Comparison of ENCODE assay signal across 21 cellular contexts in the genomic region with DNA sequence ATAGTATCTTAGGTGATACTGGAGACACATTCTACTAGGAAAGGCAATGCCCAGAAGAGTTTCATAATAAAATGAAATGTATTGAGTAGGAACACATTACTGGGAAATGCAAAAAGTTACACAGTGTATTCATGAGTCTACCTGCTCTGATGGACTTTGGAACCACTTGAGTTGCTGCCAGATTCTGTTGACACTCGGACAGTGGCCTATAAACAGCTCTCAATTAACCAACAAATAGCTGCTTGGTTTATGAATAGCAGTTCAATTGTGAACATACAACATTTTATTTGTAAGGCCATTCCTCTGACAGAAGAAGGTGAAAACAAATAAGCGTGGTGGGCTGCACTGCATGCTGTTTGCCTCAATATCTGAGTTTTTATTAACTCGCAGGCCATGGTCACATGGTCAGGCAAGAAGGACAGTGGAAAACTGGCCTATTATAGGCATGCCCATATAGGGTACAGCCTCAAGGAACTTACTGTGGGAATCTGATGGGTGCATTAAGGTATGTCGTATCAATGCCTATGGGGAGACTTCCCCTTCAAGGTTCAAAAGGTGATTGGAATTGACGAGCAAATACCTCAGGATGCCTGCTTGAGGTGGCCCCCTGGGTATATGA.
DNase-seq lines count a peak whose midpoint lies in the region; ATAC-seq and TF ChIP-seq lines count a peak whose summit lies in the region.
"Had no signal": no experiment of that assay in that cellular context is flagged by ENCODE, and none has a peak within 500 bp of the region (broad histone marks: within the 10 kb centered on the region; RNA-seq: fewer than 3 reads in every experiment).

No MANE protein-coding gene starts in this region.

- no peak overlapping the region for H3K27ac Mint-ChIP-seq in endothelial cell (ENCODE audit: unreplicated experiment)
- H3K27ac Mint-ChIP-seq: CD4-positive, alpha-beta T cell; GM23338; IgD-negative memory B cell had no signal

- no peaks in the 10 kb centered on the region for H3K36me3 Mint-ChIP-seq in endothelial cell (ENCODE audit: low read depth, unreplicated experiment)

- 80 to 96% methylated on average over 4 to 5 of the region's 5 CpGs for WGBS in transverse colon (ENCODE audit: low coverage in 1 of 2), 2 donors

- H3K4me3 ChIP-seq in colonic mucosa: no peak overlapping the region
- H3K4me3 ChIP-seq in mucosa of descending colon: no peak overlapping the region
- no peak overlapping the region for H3K4me3 ChIP-seq in transverse colon
- H3K4me3 ChIP-seq: BLaER1, GM23338, HAP-1, Peyer's patch, SJSA1 had no signal

- no peaks in the 10 kb centered on the region for H3K9me3 Mint-ChIP-seq in endothelial cell (ENCODE audit: unreplicated experiment)
- H3K9me3 Mint-ChIP-seq: CD4-positive, alpha-beta T cell; GM23338; IgD-negative memory B cell had no signal

- in situ Hi-C loops in transverse colon (cut with MboI; ENCODE audit: low pct_ligation_motif_present in 1 of 4, low pct_unique_long_range_greater_than_20kb in 1 of 4, low sequenced_read_pairs in 3 of 4): no loop called here

- H3K9ac ChIP-seq in colonic mucosa (ENCODE audit: low read depth in 2 of 2, low read length in 2 of 2): no peak overlapping the region
- H3K9ac ChIP-seq: BLaER1 had no signal

- H3K36me3 ChIP-seq in colonic mucosa (no peaks in the 10 kb centered on the region), mucosa of descending colon (ENCODE audit: low read depth) (no peaks in the 10 kb centered on the region), transverse colon (no peaks in the 10 kb centered on the region)
- H3K36me3 ChIP-seq: HAP-1, Peyer's patch, SJSA1 had no signal

- DNase-seq in DMS53 treated with DMSO at 0.1 percent for 48 hours (lab: John Stamatoyannopoulos, UW; ENCODE audit: unreplicated experiment) (peak; percentile 46), colonic mucosa (peak; percentile 49), mucosa of descending colon (peak in 1 of 3 donors; percentile 82), transverse colon (peak; percentile 49), SHP77 treated with DMSO at 0.1 percent for 48 hours (lab: John Stamatoyannopoulos, UW) (no peak), endothelial cell (ENCODE audit: low spot score) (no peak)
- DNase-seq: ACHN; CD4-positive, alpha-beta T cell; DMS153; EL; MV-4-11; NCI-H1694; NCI-H2171; NCI-H524 treated with DMSO at 0.1 percent for 48 hours had no signal

- no peak overlapping the region for H3K27ac ChIP-seq in colonic mucosa
- no peak overlapping the region for H3K27ac ChIP-seq in transverse colon
- H3K27ac ChIP-seq: BLaER1, Peyer's patch, SJSA1 had no signal

- ATAC-seq in mucosa of descending colon (peak; percentile 83), GM18519 (IDR thresholded peaks at IDR 0.05; ENCODE audit: low FRiP score, unreplicated experiment) (no peak)
- ATAC-seq: GM23338 had no signal

- TF ChIP-seq POLR2A in transverse colon (IDR thresholded peaks at IDR 0.05): no peak

- H3K9me3 ChIP-seq in colonic mucosa: no peaks in the 10 kb centered on the region
- no peaks in the 10 kb centered on the region for H3K9me3 ChIP-seq in mucosa of descending colon
- no peaks in the 10 kb centered on the region for H3K9me3 ChIP-seq in transverse colon
- H3K9me3 ChIP-seq: BLaER1, HAP-1, Peyer's patch, SJSA1 had no signal

- no peak for TF ChIP-seq EP300 in transverse colon (IDR thresholded peaks at IDR 0.05; ENCODE audit: low read depth)

- intact Hi-C loops in colonic mucosa (cut with DNase I): no loop called here
- intact Hi-C loops in mucosa of descending colon (cut with DNase I, micrococcal nuclease): no loop called here
- intact Hi-C loops in transverse colon (cut with DNase I; ENCODE audit: low total_unique reads): no loop called here

- H3K27me3 Mint-ChIP-seq in endothelial cell (ENCODE audit: unreplicated experiment): no peaks in the 10 kb centered on the region
- H3K27me3 Mint-ChIP-seq: CD4-positive, alpha-beta T cell; IgD-negative memory B cell had no signal

- H3K4me1 Mint-ChIP-seq in endothelial cell (ENCODE audit: unreplicated experiment): no peaks in the 10 kb centered on the region
- H3K4me1 Mint-ChIP-seq: GM23338, IgD-negative memory B cell had no signal

- no peak for TF ChIP-seq CTCF in colonic mucosa (IDR thresholded peaks at IDR 0.05)
- TF ChIP-seq CTCF in mucosa of descending colon (IDR thresholded peaks at IDR 0.05): no peak
- no peak for TF ChIP-seq CTCF in transverse colon (IDR thresholded peaks at IDR 0.05)
- TF ChIP-seq CTCF in endothelial cell (IDR thresholded peaks at IDR 0.05; ENCODE audit: unreplicated experiment): no peak

- no peak overlapping the region for H3K4me3 Mint-ChIP-seq in endothelial cell (ENCODE audit: unreplicated experiment)
- H3K4me3 Mint-ChIP-seq: CD4-positive, alpha-beta T cell; GM23338; IgD-negative memory B cell had no signal

- H3K4me1 ChIP-seq in colonic mucosa (no peaks in the 10 kb centered on the region), mucosa of descending colon (ENCODE audit: low read depth) (no peaks in the 10 kb centered on the region), transverse colon (peaks cover 0 to 4% (median 4%) of the 10 kb centered on the region in 4 donors)
- H3K4me1 ChIP-seq: BLaER1, HAP-1, Peyer's patch, SJSA1 had no signal

- H3K27me3 ChIP-seq in colonic mucosa: no peaks in the 10 kb centered on the region
- H3K27me3 ChIP-seq in transverse colon: no peaks in the 10 kb centered on the region
- H3K27me3 ChIP-seq: BLaER1, Peyer's patch, SJSA1 had no signal

Comparison
In these comparisons a context has a peak if more than half of its experiments do, and no peak if none do; other contexts are left out.
1. DNase-seq: peak in DMS53 treated with DMSO at 0.1 percent for 48 hours (single experiment), colonic mucosa (single experiment) and transverse colon (single experiment); none in SHP77 treated with DMSO at 0.1 percent for 48 hours (single experiment) and endothelial cell (single experiment).